11 cellular contexts compared by ENCODE assay signal in genomic region chr3:187291512-187292132, GRCh38. TPM values are rescaled to one million over a fixed set of nuclear protein-coding genes. Genes with fewer than 3 reads are reported as not detected.
DNase-seq lines count a peak whose midpoint lies in the region; ATAC-seq and TF ChIP-seq lines count a peak whose summit lies in the region.
"Had no signal": no experiment of that assay in that cellular context is flagged by ENCODE, and none has a peak within 500 bp of the region (broad histone marks: within the 10 kb centered on the region; RNA-seq: fewer than 3 reads in every experiment).

MASP1 (minus strand) TSS chr3:187291737; CDS start chr3:187291632, 105 bp downstream.

- H3K4me1 ChIP-seq in breast epithelium, result no peaks in the 10 kb centered on the region
- H3K4me1 ChIP-seq in MM.1S (ENCODE audit: low read length), result no peaks in the 10 kb centered on the region

- no peaks in the 10 kb centered on the region for H3K36me3 Mint-ChIP-seq in activated T-helper 17 cell treated with anti-CD3 and anti-CD28 coated beads, Interleukin-2, amount 50 U/mL, for 72 hours (ENCODE audit: low read depth)

- H3F3A ChIP-seq in MM.1S (ENCODE audit: insufficient read depth, low read length), result no peaks in the 10 kb centered on the region

- H4K20me1 ChIP-seq in MM.1S (ENCODE audit: insufficient read depth, low read length), result no peaks in the 10 kb centered on the region

- no peaks in the 10 kb centered on the region for H3K27me3 ChIP-seq in breast epithelium
- no peaks in the 10 kb centered on the region for H3K27me3 ChIP-seq in MM.1S (replicated peaks; ENCODE audit: insufficient read depth, low read length)

- H3K9ac ChIP-seq in MM.1S (ENCODE audit: low read length), result no peak within 1 kb of the TSS

- peak; percentile 72 for DNase-seq in EH (ENCODE audit: low read depth)
- DNase-seq in breast epithelium (ENCODE audit: low spot score in 2 of 2), result no peak
- DNase-seq in putamen (ENCODE audit: low spot score), result peak; percentile 9
- no peak for DNase-seq in MM.1S
- DNase-seq: activated T-cell treated with anti-CD3 and anti-CD28 coated beads, Interleukin-2, amount 50 U/mL, for 48 hours; CD4-positive, alpha-beta T cell had no signal

- H2AFZ ChIP-seq in MM.1S (ENCODE audit: low read length), result no peak within 1 kb of the TSS

- H3K27ac ChIP-seq in breast epithelium, result no peak within 1 kb of the TSS
- H3K27ac ChIP-seq in MM.1S (ENCODE audit: low read length), result no peak within 1 kb of the TSS

- H3K9me3 ChIP-seq in breast epithelium (no peaks in the 10 kb centered on the region), iPS-18c (ENCODE audit: control insufficient read depth, insufficient read depth, low read length) (no peaks in the 10 kb centered on the region), MM.1S (replicated peaks; ENCODE audit: insufficient read depth, low read length) (no peaks in the 10 kb centered on the region)

- intact Hi-C loops in breast epithelium (cut with DNase I; ENCODE audit: low total_unique reads), result no loop called here

- H3K9me3 Mint-ChIP-seq in activated T-helper 17 cell treated with anti-CD3 and anti-CD28 coated beads, Interleukin-2, amount 50 U/mL, for 72 hours, result no peaks in the 10 kb centered on the region
- H3K9me3 Mint-ChIP-seq: CD4-positive, alpha-beta T cell had no signal

- H3K9me2 ChIP-seq in MM.1S (replicated peaks; ENCODE audit: insufficient read depth, low read length), result no peaks in the 10 kb centered on the region

- no peaks in the 10 kb centered on the region for H3K4me1 Mint-ChIP-seq in activated T-helper 17 cell treated with anti-CD3 and anti-CD28 coated beads, Interleukin-2, amount 50 U/mL, for 72 hours

- TF ChIP-seq CTCF in breast epithelium (IDR thresholded peaks at IDR 0.05), result no peak
- TF ChIP-seq CTCF in MM.1S (IDR thresholded peaks at IDR 0.05; ENCODE audit: low read length), result no peak

- H3K36me3 ChIP-seq in breast epithelium, result no peaks in the 10 kb centered on the region
- no peaks in the 10 kb centered on the region for H3K36me3 ChIP-seq in MM.1S (replicated peaks; ENCODE audit: insufficient read depth, low read length)

- ATAC-seq in GM19023 (IDR thresholded peaks at IDR 0.05; ENCODE audit: unreplicated experiment) (no peak), GM21526 (IDR thresholded peaks at IDR 0.05; ENCODE audit: low FRiP score, unreplicated experiment) (no peak)
- ATAC-seq in activated T-helper 17 cell treated with anti-CD3 and anti-CD28 coated beads, Interleukin-2, amount 50 U/mL, for 72 hours (replicated peaks), result no peak

- H3K27ac Mint-ChIP-seq in activated T-helper 17 cell treated with anti-CD3 and anti-CD28 coated beads, Interleukin-2, amount 50 U/mL, for 72 hours, result no peak within 1 kb of the TSS
- H3K27ac Mint-ChIP-seq: CD4-positive, alpha-beta T cell had no signal

- H3K79me2 ChIP-seq in MM.1S (ENCODE audit: low read length), result no peaks in the 10 kb centered on the region

- peak within 1 kb of the TSS; percentile 21 to 29 (median 28) for H3K4me3 ChIP-seq in breast epithelium
- peak within 1 kb of the TSS; percentile 56 for H3K4me3 ChIP-seq in iPS-18c (ENCODE audit: insufficient read depth, low read depth, low read length)
- no peak within 1 kb of the TSS for H3K4me3 ChIP-seq in MM.1S (ENCODE audit: low read length)

- no peak within 1 kb of the TSS for H3K4me2 ChIP-seq in MM.1S (ENCODE audit: low read depth, low read length)

- H3K27me3 Mint-ChIP-seq in activated T-helper 17 cell treated with anti-CD3 and anti-CD28 coated beads, Interleukin-2, amount 50 U/mL, for 72 hours, result peaks cover 49% of the 10 kb centered on the region

- H3K4me3 Mint-ChIP-seq in activated T-helper 17 cell treated with anti-CD3 and anti-CD28 coated beads, Interleukin-2, amount 50 U/mL, for 72 hours, result no peak within 1 kb of the TSS
- H3K4me3 Mint-ChIP-seq: CD4-positive, alpha-beta T cell had no signal

- no peak for TF ChIP-seq POLR2A in breast epithelium (IDR thresholded peaks at IDR 0.05)

RNA-seq across cellular contexts. Expression of gene MASP1, which starts in this region (rescaled TPM):
- total RNA-seq in breast epithelium, result 10 to 100 TPM in 1 of 3 donors, 1 to 10 TPM in 1, under 1 TPM in 1; 0.33 to 11.5 (median 1.3) TPM
- total RNA-seq in activated T-helper 17 cell treated with anti-CD3 and anti-CD28 coated beads, Interleukin-2, amount 50 U/mL, for 72 hours, result not detected
- total RNA-seq: CD4-positive, alpha-beta T cell; LHCN-M2 had no signal

Comparison
In these comparisons a context has a peak if more than half of its experiments do, and no peak if none do; other contexts are left out.
1. DNase-seq: peak in EH (single experiment) and putamen (single experiment); none in breast epithelium (0 of 2) and MM.1S (single experiment).